ENCODE assay signal across 13 cellular contexts in the genomic region with DNA sequence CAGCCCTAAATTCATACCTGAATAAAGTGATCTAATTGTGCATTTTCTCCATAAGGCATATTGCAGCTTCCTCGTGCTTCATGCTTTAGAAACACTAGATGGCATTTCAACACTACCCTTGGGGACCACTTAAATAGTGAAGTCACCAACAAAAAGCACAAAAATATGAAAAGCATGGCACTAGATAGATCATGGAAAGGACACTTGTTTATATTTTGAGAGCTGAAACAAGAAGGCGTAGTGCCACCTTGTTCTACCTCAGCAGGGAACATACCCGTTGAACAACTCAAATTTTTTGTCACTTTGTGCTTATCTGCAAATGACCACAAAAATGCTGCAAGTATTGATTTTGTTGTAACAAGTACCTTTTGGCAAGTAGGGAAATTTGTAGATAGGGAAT. TPM values are rescaled to one million over a fixed set of nuclear protein-coding genes. Genes with fewer than 3 reads are reported as not detected.
DNase-seq lines count a peak whose midpoint lies in the region; ATAC-seq and TF ChIP-seq lines count a peak whose summit lies in the region.
"Had no signal": no experiment of that assay in that cellular context is flagged by ENCODE, and none has a peak within 500 bp of the region (broad histone marks: within the 10 kb centered on the region; RNA-seq: fewer than 3 reads in every experiment).

No MANE protein-coding gene starts in this region.

- no peak overlapping the region for H2BK20ac ChIP-seq in IMR-90 (ENCODE audit: low read depth, low read length)

- TF ChIP-seq POLR2A in IMR-90 (IDR thresholded peaks at IDR 0.05; ENCODE audit: low read depth, low read length): no peak

- TF ChIP-seq RAD21 in IMR-90 (IDR thresholded peaks at IDR 0.05; ENCODE audit: low read length): no peak

- H3K27me3 ChIP-seq in IMR-90 (ENCODE audit: control insufficient read depth, insufficient read depth, low read length) (no peaks in the 10 kb centered on the region), lower lobe of right lung (ENCODE audit: low read depth) (no peaks in the 10 kb centered on the region)

- ATAC-seq in IMR-90 (ENCODE audit: low read depth) (no peak), lower lobe of right lung (peak; percentile 94 to 95)
- ATAC-seq: stimulated activated naive CD8-positive, alpha-beta T cell treated with anti-CD3 and anti-CD28 coated beads, Interleukin-15, amount 100 ng/mL, for 72 hours had no signal

- H3K9me3 Mint-ChIP-seq in Calu3 (ENCODE audit: low read depth, unreplicated experiment): no peaks in the 10 kb centered on the region
- H3K9me3 Mint-ChIP-seq: activated naive CD4-positive, alpha-beta T cell treated with anti-CD3 and anti-CD28 coated beads, Interleukin-2, amount 50 U/mL, for 24 hours; stimulated activated naive CD8-positive, alpha-beta T cell treated with anti-CD3 and anti-CD28 coated beads, Interleukin-15, amount 100 ng/mL, for 72 hours had no signal

- H3K79me1 ChIP-seq in IMR-90 (ENCODE audit: low read depth in 1 of 2, low read length in 2 of 2): peaks cover 28 to 49% of the 10 kb centered on the region in 2 experiments

- CTCF ChIA-PET in IMR-90 (lab: Yijun Ruan, JAX) (no interaction called here), Calu3 (lab: Charles Lee) (no interaction called here)

- H3K27ac ChIP-seq in IMR-90 (ENCODE audit: insufficient read depth, low read length) (no peak overlapping the region), lower lobe of right lung (no peak overlapping the region)

- H4K8ac ChIP-seq in IMR-90 (ENCODE audit: low read depth in 2 of 2, low read length in 2 of 2): no peak overlapping the region

- H3K4me3 Mint-ChIP-seq in Calu3 (ENCODE audit: low read depth, unreplicated experiment): no peak overlapping the region
- H3K4me3 Mint-ChIP-seq: activated naive CD4-positive, alpha-beta T cell treated with anti-CD3 and anti-CD28 coated beads, Interleukin-2, amount 50 U/mL, for 24 hours; stimulated activated naive CD8-positive, alpha-beta T cell treated with anti-CD3 and anti-CD28 coated beads, Interleukin-15, amount 100 ng/mL, for 72 hours had no signal

- no CpG with 5 or more reads among the region's 3 CpGs for WGBS in IMR-90 (ENCODE audit: extremely low coverage in 2 of 2, insufficient read length in 1 of 2), 2 experiments

- H4K5ac ChIP-seq in IMR-90 (ENCODE audit: low read depth, low read length): no peak overlapping the region

- peaks cover 50% of the 10 kb centered on the region for H3K27me3 Mint-ChIP-seq in Calu3 (ENCODE audit: unreplicated experiment)
- H3K27me3 Mint-ChIP-seq: activated naive CD4-positive, alpha-beta T cell treated with anti-CD3 and anti-CD28 coated beads, Interleukin-2, amount 50 U/mL, for 24 hours; stimulated activated naive CD8-positive, alpha-beta T cell treated with anti-CD3 and anti-CD28 coated beads, Interleukin-15, amount 100 ng/mL, for 72 hours had no signal

- BruUV-seq in IMR-90 (replicated peaks; lab: Mats Ljungman, UMichigan): no TSS peak
- BruUV-seq in Calu3 (replicated peaks; lab: Mats Ljungman, UMichigan): no TSS peak

- no peaks in the 10 kb centered on the region for H3K4me1 Mint-ChIP-seq in Calu3 (ENCODE audit: low read depth, unreplicated experiment)

- no peak overlapping the region for H3K4me3 ChIP-seq in IMR-90 (ENCODE audit: insufficient read depth, low read depth, low read length)
- H3K4me3 ChIP-seq in lower lobe of right lung: no peak overlapping the region

- H3K56ac ChIP-seq in IMR-90 (ENCODE audit: extremely low read depth, insufficient read depth, low read length): no peak overlapping the region

- no peak overlapping the region for H3K18ac ChIP-seq in IMR-90 (ENCODE audit: low read depth, low read length)

- DNase-seq in GF-D8 (lab: John Stamatoyannopoulos, UW): peak; percentile 39
- DNase-seq in IMR-90: no peak
- peak; percentile 11 for DNase-seq in SK-MEL-5 (ENCODE audit: low read depth, low spot score)
- DNase-seq in lower lobe of right lung: no peak
- DNase-seq in Calu3: no peak
- no peak for DNase-seq in NCI-H1417 treated with DMSO at 0.1 percent for 48 hours (lab: John Stamatoyannopoulos, UW)
- DNase-seq in GM13976 (ENCODE audit: low spot score): no peak
- DNase-seq: activated CD8-positive, alpha-beta memory T cell treated with anti-CD3 and anti-CD28 coated beads, Interleukin-2, amount 50 U/mL, for 48 hours; effector CD4-positive, alpha-beta T cell; NK-92 treated with Interleukin-12 subunit alpha and Interleukin-12 subunit beta, amount 100 ng/mL, for 24 hours; occipital lobe; stimulated activated naive CD8-positive, alpha-beta T cell treated with anti-CD3 and anti-CD28 coated beads, Interleukin-15, amount 100 ng/mL, for 72 hours had no signal

- peaks cover 18% of the 10 kb centered on the region; the same call in 1 of the 2 replicates for H4K20me1 ChIP-seq in IMR-90 (ENCODE audit: insufficient read depth, low read length)

- no peak overlapping the region for H3K27ac Mint-ChIP-seq in Calu3 (ENCODE audit: unreplicated experiment)
- H3K27ac Mint-ChIP-seq: activated naive CD4-positive, alpha-beta T cell treated with anti-CD3 and anti-CD28 coated beads, Interleukin-2, amount 50 U/mL, for 24 hours; stimulated activated naive CD8-positive, alpha-beta T cell treated with anti-CD3 and anti-CD28 coated beads, Interleukin-15, amount 100 ng/mL, for 72 hours had no signal

- no peaks in the 10 kb centered on the region for H3K36me3 ChIP-seq in IMR-90 (ENCODE audit: control insufficient read depth, insufficient read depth, low read length)
- no peaks in the 10 kb centered on the region for H3K36me3 ChIP-seq in lower lobe of right lung

- intact Hi-C loops in IMR-90 (cut with micrococcal nuclease): no loop called here
- intact Hi-C loops in lower lobe of right lung (cut with DNase I): no loop called here
- intact Hi-C loops in Calu3 (cut with micrococcal nuclease; ENCODE audit: unreplicated experiment): loop anchor here (10.0 kb wide), 1 partner anchor 162 kb away; no protein-coding TSS in a partner anchor

- H3K9ac ChIP-seq in IMR-90 (ENCODE audit: low read depth, low read length): no peak overlapping the region

- H3K14ac ChIP-seq in IMR-90 (replicated peaks; ENCODE audit: low read depth, low read length): no peak overlapping the region

- no peak overlapping the region for H3K4ac ChIP-seq in IMR-90 (ENCODE audit: low read depth, low read length)

- no peaks in the 10 kb centered on the region for H3K9me1 ChIP-seq in IMR-90 (ENCODE audit: insufficient read depth, low read length)

- no peak overlapping the region for H3K4me2 ChIP-seq in IMR-90 (ENCODE audit: low read depth, low read length)

- in situ Hi-C loops in IMR-90 (cut with MboI; ENCODE audit: low sequenced_read_pairs): no loop called here
- in situ Hi-C loops in SK-MEL-5 (cut with HindIII; ENCODE audit: low pct_unique_long_range_greater_than_20kb, low sequenced_read_pairs): no loop called here
- in situ Hi-C loops in GM13976 (cut with MboI; ENCODE audit: low sequenced_read_pairs, unreplicated experiment): no loop called here

- POLR2A ChIA-PET in IMR-90 (lab: Charles Lee; ENCODE audit: unreplicated experiment): no interaction called here

- no peak overlapping the region for H2BK120ac ChIP-seq in IMR-90 (ENCODE audit: low read depth, low read length)

- dilution Hi-C loops in IMR-90 (cut with HindIII; ENCODE audit: low sequenced_read_pairs, unreplicated experiment): no loop called here

- no peak overlapping the region for H4K91ac ChIP-seq in IMR-90 (ENCODE audit: insufficient read depth, low read depth, low read length)

- no peak overlapping the region for H2BK15ac ChIP-seq in IMR-90 (ENCODE audit: low read depth, low read length)

- H2AK5ac ChIP-seq in IMR-90 (ENCODE audit: low read depth, low read length): no peak overlapping the region

- H2BK5ac ChIP-seq in IMR-90 (ENCODE audit: low read depth, low read length, poor library complexity, severe bottlenecking): no peak overlapping the region

- H3K4me1 ChIP-seq in IMR-90 (ENCODE audit: control insufficient read depth, insufficient read depth, low read length): no peaks in the 10 kb centered on the region
- H3K4me1 ChIP-seq in lower lobe of right lung: peaks cover 23% of the 10 kb centered on the region

- TF ChIP-seq CTCF in IMR-90 (conservative IDR thresholded peaks at IDR 0.05; ENCODE audit: low read depth, low read length): 0 out of 2 replicates have a peak, but pooled peaks have one; percentile 1
- peak; percentile 27 for TF ChIP-seq CTCF in lower lobe of right lung (IDR thresholded peaks at IDR 0.05)
- TF ChIP-seq CTCF in Calu3 (IDR thresholded peaks at IDR 0.05; ENCODE audit: unreplicated experiment): no peak
- no peak for TF ChIP-seq CTCF in GM13976 (IDR thresholded peaks at IDR 0.05; ENCODE audit: borderline replicate concordance, control extremely low read depth, extremely low read depth, insufficient read depth, missing control alignments)

- no peak overlapping the region for H2AK9ac ChIP-seq in IMR-90 (replicated peaks; ENCODE audit: low read depth, low read length, poor library complexity)

- no peak overlapping the region for H2AFZ ChIP-seq in IMR-90 (replicated peaks; ENCODE audit: low read length, poor library complexity)

- H3K36me3 Mint-ChIP-seq in Calu3 (ENCODE audit: insufficient read depth, unreplicated experiment): no peaks in the 10 kb centered on the region

- H3K9me3 ChIP-seq in IMR-90 (ENCODE audit: control insufficient read depth, insufficient read depth, low read length) (no peaks in the 10 kb centered on the region), lower lobe of right lung (no peaks in the 10 kb centered on the region)

- no peak overlapping the region for H3K23ac ChIP-seq in IMR-90 (ENCODE audit: low read depth, low read length)

TF ChIP-seq in IMR-90, 13 proteins besides CTCF, POLR2A, EP300 and RAD21 (continues in another document):
- TF ChIP-seq FOS (IDR thresholded peaks at IDR 0.05; ENCODE audit: low read depth, low read length): no peak
- TF ChIP-seq MAFK (IDR thresholded peaks at IDR 0.05; ENCODE audit: low read depth, low read length): no peak
- TF ChIP-seq, protein P1, sequence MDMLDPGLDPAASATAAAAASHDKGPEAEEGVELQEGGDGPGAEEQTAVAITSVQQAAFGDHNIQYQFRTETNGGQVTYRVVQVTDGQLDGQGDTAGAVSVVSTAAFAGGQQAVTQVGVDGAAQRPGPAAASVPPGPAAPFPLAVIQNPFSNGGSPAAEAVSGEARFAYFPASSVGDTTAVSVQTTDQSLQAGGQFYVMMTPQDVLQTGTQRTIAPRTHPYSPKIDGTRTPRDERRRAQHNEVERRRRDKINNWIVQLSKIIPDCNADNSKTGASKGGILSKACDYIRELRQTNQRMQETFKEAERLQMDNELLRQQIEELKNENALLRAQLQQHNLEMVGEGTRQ (IDR thresholded peaks at IDR 0.05; ENCODE audit: low read depth, low read length): no peak
- no peak for TF ChIP-seq NFE2L2 (IDR thresholded peaks at IDR 0.05; ENCODE audit: low read depth, low read length)
- TF ChIP-seq SMC3 (IDR thresholded peaks at IDR 0.05; ENCODE audit: low read depth, low read length): no peak

RNA-seq across cellular contexts. Expression of a gene that starts 8.6 kb away (rescaled TPM):
- 21.0 and 22.2 TPM in 2 replicates for total RNA-seq in IMR-90 (2012; rRNA removed)
- polyA plus RNA-seq in IMR-90 (2012; rRNA removed): 4.0 and 7.1 TPM in 2 replicates
- polyA plus RNA-seq in IMR-90 (2012; cell fraction: cytosol; rRNA removed): 0.82 and 1.1 TPM in 2 replicates
- polyA plus RNA-seq in IMR-90 (2012; cell fraction: nucleus; rRNA removed; ENCODE audit: low replicate concordance): 0.98 and 16.5 TPM in 2 replicates
- 11.5 and 12.6 TPM in 2 replicates for total RNA-seq in SK-MEL-5 (2014; rRNA removed; shearing (Covaris generic))
- 7.9 and 9.7 TPM in 2 replicates for polyA plus RNA-seq in SK-MEL-5 (2015; cell fraction: cytosol; rRNA removed)
- 17.2 and 20.4 TPM in 2 replicates for polyA plus RNA-seq in SK-MEL-5 (2015; cell fraction: nucleus; rRNA removed)
- 38.7 TPM for total RNA-seq in lower lobe of right lung
- total RNA-seq in Calu3 (2022): 0.80 and 0.88 TPM in 2 replicates

Comparison
In these comparisons a context has a peak if more than half of its experiments do, and no peak if none do; other contexts are left out.
1. DNase-seq: peak in GF-D8 (single experiment) and SK-MEL-5 (single experiment); none in IMR-90 (single experiment), lower lobe of right lung (single experiment), Calu3 (single experiment), NCI-H1417 treated with DMSO at 0.1 percent for 48 hours (single experiment) and GM13976 (single experiment).
2. CTCF ChIP-seq: peak in IMR-90 (single experiment) and lower lobe of right lung (single experiment); none in Calu3 (single experiment) and GM13976 (single experiment).